In genomic region chr17:38569701-38570512, GRCh38 we compare ENCODE assay signal across 33 cellular contexts. TPM values are rescaled to one million over a fixed set of nuclear protein-coding genes. Genes with fewer than 3 reads are reported as not detected.
DNase-seq lines count a peak whose midpoint lies in the region; ATAC-seq, FAIRE-seq and TF ChIP-seq lines count a peak whose summit lies in the region.
"Had no signal": no experiment of that assay in that cellular context is flagged by ENCODE, and none has a peak within 500 bp of the region (broad histone marks: within the 10 kb centered on the region; RNA-seq: fewer than 3 reads in every experiment).

No MANE protein-coding gene starts in this region.

- TF ChIP-seq RAD21 in HepG2 (CRISPR knock-in tag; IDR thresholded peaks at IDR 0.05) = no peak

- H3K27ac ChIP-seq in HepG2 (ENCODE audit: extremely low read length, insufficient read depth, low read length) (no peak overlapping the region), right lobe of liver (no peak overlapping the region), dorsolateral prefrontal cortex (peak overlapping the region; percentile 71 to 99 (median 97))
- no peak overlapping the region for H3K27ac ChIP-seq in naive thymus-derived CD4-positive, alpha-beta T cell (ENCODE audit: low read depth, low read length)
- H3K27ac ChIP-seq: A549, colonic mucosa, epithelial cell of prostate, HL-60, KMS-11, pancreas, PC-9, thyroid gland, vagina had no signal

- ATAC-seq in HepG2 (no peak), right lobe of liver (no peak), HG03196 (IDR thresholded peaks at IDR 0.05; ENCODE audit: unreplicated experiment) (no peak), GM18502 (IDR thresholded peaks at IDR 0.05; ENCODE audit: poor library complexity, unreplicated experiment) (no peak)
- peak; percentile 10 for ATAC-seq in naive thymus-derived CD4-positive, alpha-beta T cell
- ATAC-seq: A549; activated T-cell treated with anti-CD3 and anti-CD28 coated beads, Interleukin-2, amount 50 U/mL, for 72 hours; GM12878; naive thymus-derived CD8-positive, alpha-beta T cell; pancreas had no signal

- peaks cover 20% of the 10 kb centered on the region; the same call in 1 of the 2 replicates for H4K20me1 ChIP-seq in HepG2 (ENCODE audit: insufficient read depth, low read length)

- peak overlapping the region in 1 of 10 donors; percentile 10 for H3K4me3 Mint-ChIP-seq in naive thymus-derived CD4-positive, alpha-beta T cell
- H3K4me3 Mint-ChIP-seq in type B pancreatic cell = peak overlapping the region; percentile 10
- H3K4me3 Mint-ChIP-seq: activated CD4-positive, alpha-beta memory T cell treated with anti-CD3 and anti-CD28 coated beads for 36 hours; activated naive CD4-positive, alpha-beta T cell treated with anti-CD3 and anti-CD28 coated beads for 36 hours; activated T-cell treated with anti-CD3 and anti-CD28 coated beads, Interleukin-2, amount 50 U/mL, for 72 hours; stimulated activated naive CD8-positive, alpha-beta T cell treated with anti-CD3 and anti-CD28 coated beads, Interleukin-15, Interleukin-2, amounts not matched to agents 100 ng/mL and 50 ng/mL, for 24 hours had no signal

- H3K36me3 Mint-ChIP-seq in naive thymus-derived CD4-positive, alpha-beta T cell = peaks cover 0 to 3% (median 0%) of the 10 kb centered on the region in 5 donors
- no peaks in the 10 kb centered on the region for H3K36me3 Mint-ChIP-seq in type B pancreatic cell
- H3K36me3 Mint-ChIP-seq: activated CD4-positive, alpha-beta memory T cell treated with anti-CD3 and anti-CD28 coated beads for 36 hours had no signal

- H3K36me3 ChIP-seq in HepG2 (replicated peaks in 1 of 2; ENCODE audit: control insufficient read depth in 1 of 2, insufficient read depth in 2 of 2, low read length in 2 of 2) (no peaks in the 10 kb centered on the region), right lobe of liver (no peaks in the 10 kb centered on the region)
- H3K36me3 ChIP-seq in naive thymus-derived CD4-positive, alpha-beta T cell (ENCODE audit: control insufficient read depth in 2 of 3, insufficient read depth in 3 of 3, low read length in 3 of 3) = no peaks in the 10 kb centered on the region
- H3K36me3 ChIP-seq: colonic mucosa, pancreas, thyroid gland, vagina had no signal

- in situ Hi-C loops in HepG2 (cut with HindIII; ENCODE audit: extremely low pct_ligation_motif_present, low pct_unique_long_range_greater_than_20kb) = no loop called here

- TF ChIP-seq CTCF in HepG2 (CRISPR knock-in tag; IDR thresholded peaks at IDR 0.05) (no peak), right lobe of liver (IDR thresholded peaks at IDR 0.05) (no peak), dorsolateral prefrontal cortex (IDR thresholded peaks at IDR 0.05 in 54 of 56, conservative IDR thresholded peaks at IDR 0.05 in 2 of 56; ENCODE audit: low read depth in 1 of 56, partially characterized antibody in 56 of 56) (peak in 1 of 56 donors; percentile 9), type B pancreatic cell (conservative IDR thresholded peaks at IDR 0.05) (no peak)

- TF ChIP-seq POLR2A in HepG2 (IDR thresholded peaks at IDR 0.05; ENCODE audit: insufficient read depth in 1 of 2, low read depth in 2 of 2, low read length in 2 of 2) (no peak), right lobe of liver (IDR thresholded peaks at IDR 0.05) (no peak)

- H3K4me3 ChIP-seq in HepG2 (replicated peaks in 1 of 3; ENCODE audit: insufficient read depth in 1 of 3, low read depth in 2 of 3, low read length in 3 of 3) (no peak overlapping the region), right lobe of liver (no peak overlapping the region), dorsolateral prefrontal cortex (peak overlapping the region in 55 of 59 donors; percentile 2 to 80 (median 63))
- no peak overlapping the region for H3K4me3 ChIP-seq in naive thymus-derived CD4-positive, alpha-beta T cell (ENCODE audit: low read length)
- H3K4me3 ChIP-seq: A549, colonic mucosa, GM12878, pancreas, PC-9, smooth muscle cell, thyroid gland, vagina had no signal

- no TSS peak for BruUV-seq in HepG2 (replicated peaks; lab: Mats Ljungman, UMichigan)

- peaks cover 84 to 88% (median 87%) of the 10 kb centered on the region in 5 donors for H3K27me3 Mint-ChIP-seq in naive thymus-derived CD4-positive, alpha-beta T cell
- H3K27me3 Mint-ChIP-seq in type B pancreatic cell = peaks cover 86% of the 10 kb centered on the region

- WGBS in HepG2 (ENCODE audit: low lambda C conversion rate) = 45% methylated on average over 17 of the region's 21 CpGs
- 67% methylated on average over 1 of the region's 21 CpGs for WGBS in right lobe of liver (ENCODE audit: insufficient coverage, low coverage, low lambda C conversion rate, missing lambda C conversion rate)

- FAIRE-seq in HepG2 (lab: Jason Lieb, UNC) = no peak
- FAIRE-seq: A549, bronchial epithelial cell, GM12878, H54, keratinocyte, pancreas had no signal

- CTCF ChIA-PET in HepG2 (lab: Yijun Ruan, JAX; ENCODE audit: low intra/inter-chr PET ratio, low total read pairs) = no interaction called here
- CTCF ChIA-PET in naive thymus-derived CD4-positive, alpha-beta T cell (lab: Charles Lee) = no interaction called here

- no peaks in the 10 kb centered on the region for H3K79me2 ChIP-seq in HepG2 (ENCODE audit: insufficient read depth, low read length)

- no peak overlapping the region for H3K4me2 ChIP-seq in HepG2 (ENCODE audit: low read depth, low read length)
- H3K4me2 ChIP-seq: A549, KMS-11, PC-9, smooth muscle cell had no signal

- DNase-seq in HepG2 (ENCODE audit: low spot score) (no peak), right lobe of liver (no peak), dorsolateral prefrontal cortex (peak in 4 of 10 donors; percentile 64 to 70 (median 68)), type B pancreatic cell (ENCODE audit: extremely low spot score, unreplicated experiment) (no peak), activated gamma-delta T cell (lab: John Stamatoyannopoulos, UW) (no peak)
- DNase-seq in naive thymus-derived CD4-positive, alpha-beta T cell = no peak
- DNase-seq: activated CD4-positive, alpha-beta memory T cell treated with anti-CD3 and anti-CD28 coated beads for 36 hours; activated CD4-positive, CD25-positive, alpha-beta regulatory T cell treated with anti-CD3 and anti-CD28 coated beads, Interleukin-2, amount 50 U/mL, for 72 hours; activated naive CD4-positive, alpha-beta T cell treated with anti-CD3 and anti-CD28 coated beads for 36 hours; activated T-cell treated with anti-CD3 and anti-CD28 coated beads, Interleukin-2, amount 50 U/mL, for 72 hours; CD8-positive, alpha-beta memory T cell; colonic mucosa; effector memory CD4-positive, alpha-beta T cell; naive thymus-derived CD8-positive, alpha-beta T cell; NCI-H1417 treated with DMSO at 0.1 percent for 48 hours; pancreas; PC-9; stimulated activated CD4-positive, alpha-beta T cell treated with anti-CD3 and anti-CD28 coated beads, Interleukin-1b, Interleukin-23, amount 100 ng/mL, for 48 hours; T-helper 2 cell; thyroid gland had no signal

- TF ChIP-seq EP300 in HepG2 (IDR thresholded peaks at IDR 0.05; ENCODE audit: low read depth in 2 of 2, low read length in 2 of 2) (no peak), HepG2 (CRISPR knock-in tag; IDR thresholded peaks at IDR 0.05; ENCODE audit: borderline replicate concordance) (no peak)

- peaks cover 7% of the 10 kb centered on the region for H3K4me1 ChIP-seq in HepG2 (ENCODE audit: insufficient read depth, low read length)
- peaks cover 0 to 4% (median 0%) of the 10 kb centered on the region in 4 donors for H3K4me1 ChIP-seq in right lobe of liver
- no peaks in the 10 kb centered on the region for H3K4me1 ChIP-seq in naive thymus-derived CD4-positive, alpha-beta T cell (ENCODE audit: control insufficient read depth in 2 of 2, insufficient read depth in 2 of 2, low read length in 2 of 2)
- H3K4me1 ChIP-seq: colonic mucosa, pancreas had no signal

- no peaks in the 10 kb centered on the region for H3K9me3 ChIP-seq in HepG2 (ENCODE audit: low read length)
- no peaks in the 10 kb centered on the region for H3K9me3 ChIP-seq in right lobe of liver
- H3K9me3 ChIP-seq in naive thymus-derived CD4-positive, alpha-beta T cell (ENCODE audit: control insufficient read depth in 2 of 3, low read length in 3 of 3) = no peaks in the 10 kb centered on the region
- H3K9me3 ChIP-seq: A549, colonic mucosa, pancreas, thyroid gland, vagina had no signal

- H2AFZ ChIP-seq in HepG2 (ENCODE audit: low read length) = no peak overlapping the region
- H2AFZ ChIP-seq: PC-9 had no signal

- H3K9ac ChIP-seq in HepG2 (ENCODE audit: insufficient read depth, low read depth, low read length) = no peak overlapping the region
- H3K9ac ChIP-seq: KMS-11 had no signal

- H3K9me3 Mint-ChIP-seq in naive thymus-derived CD4-positive, alpha-beta T cell = no peaks in the 10 kb centered on the region
- no peaks in the 10 kb centered on the region for H3K9me3 Mint-ChIP-seq in type B pancreatic cell
- H3K9me3 Mint-ChIP-seq: activated CD4-positive, alpha-beta memory T cell treated with anti-CD3 and anti-CD28 coated beads for 36 hours; activated naive CD4-positive, alpha-beta T cell treated with anti-CD3 and anti-CD28 coated beads for 36 hours; activated T-cell treated with anti-CD3 and anti-CD28 coated beads, Interleukin-2, amount 50 U/mL, for 72 hours; stimulated activated naive CD8-positive, alpha-beta T cell treated with anti-CD3 and anti-CD28 coated beads, Interleukin-15, Interleukin-2, amounts not matched to agents 100 ng/mL and 50 ng/mL, for 24 hours had no signal

- H3K27me3 ChIP-seq in HepG2 (ENCODE audit: control insufficient read depth in 1 of 2, insufficient read depth in 2 of 2, low read length in 2 of 2) (peaks cover 13 to 63% of the 10 kb centered on the region in 2 experiments; a peak in 4 of 5 replicates), right lobe of liver (no peaks in the 10 kb centered on the region), dorsolateral prefrontal cortex (peaks cover 0 to 5% (median 0%) of the 10 kb centered on the region in 45 donors)
- peaks cover 16 to 38% of the 10 kb centered on the region in 2 donors for H3K27me3 ChIP-seq in naive thymus-derived CD4-positive, alpha-beta T cell (ENCODE audit: control insufficient read depth in 2 of 2, insufficient read depth in 2 of 2, low read length in 2 of 2)
- H3K27me3 ChIP-seq: pancreas had no signal

- POLR2A ChIA-PET in HepG2 (lab: Yijun Ruan, JAX) = no interaction called here
- POLR2A ChIA-PET in naive thymus-derived CD4-positive, alpha-beta T cell (lab: Charles Lee) = no interaction called here

- intact Hi-C loops in HepG2 (cut with micrococcal nuclease; ENCODE audit: unreplicated experiment) (no loop called here), right lobe of liver (cut with DNase I) (no loop called here), dorsolateral prefrontal cortex (cut with DNase I) (loop anchor here in 1 of 2 donors (5.0 kb wide), 1 partner anchor 138 kb away; no protein-coding TSS in a partner anchor)
- intact Hi-C loops in naive thymus-derived CD4-positive, alpha-beta T cell (cut with micrococcal nuclease) = no loop called here

- no peak overlapping the region for H3K27ac Mint-ChIP-seq in naive thymus-derived CD4-positive, alpha-beta T cell
- no peak overlapping the region for H3K27ac Mint-ChIP-seq in type B pancreatic cell
- H3K27ac Mint-ChIP-seq: activated CD4-positive, alpha-beta memory T cell treated with anti-CD3 and anti-CD28 coated beads for 36 hours; activated naive CD4-positive, alpha-beta T cell treated with anti-CD3 and anti-CD28 coated beads for 36 hours; activated T-cell treated with anti-CD3 and anti-CD28 coated beads, Interleukin-2, amount 50 U/mL, for 72 hours; stimulated activated naive CD8-positive, alpha-beta T cell treated with anti-CD3 and anti-CD28 coated beads, Interleukin-15, Interleukin-2, amounts not matched to agents 100 ng/mL and 50 ng/mL, for 24 hours had no signal

- peaks cover 0 to 19% (median 8%) of the 10 kb centered on the region in 7 donors for H3K4me1 Mint-ChIP-seq in naive thymus-derived CD4-positive, alpha-beta T cell
- H3K4me1 Mint-ChIP-seq in type B pancreatic cell (ENCODE audit: unreplicated experiment) = peaks cover 14% of the 10 kb centered on the region

RNA-seq across cellular contexts. Expression of gene SRCIN1, which starts 35.8 kb away (rescaled TPM):
- total RNA-seq in HepG2 (2016; rRNA removed; fragmentation: Illumina TruSeq; extraction: Trizol) (0.90 and 1.2 TPM in 2 replicates), right lobe of liver (10 to 100 TPM in 4 of 6 experiments, 1 to 10 TPM in 2; 5.6 to 17.6 (median 11.5) TPM), dorsolateral prefrontal cortex (100 to 1,000 TPM in 111 of 120 experiments, 10 to 100 TPM in 9; 80.9 to 338 (median 151) TPM), type B pancreatic cell (ENCODE audit: low replicate concordance) (8.3 and 11.9 TPM in 2 replicates)
- total RNA-seq in HepG2 (2016; cell fraction: cytosol; rRNA removed; fragmentation: Illumina TruSeq; extraction: Trizol; ENCODE audit: low read depth) = 0.26 and 0.30 TPM in 2 replicates
- 0.76 and 1.4 TPM in 2 replicates for total RNA-seq in HepG2 (2016; cell fraction: insoluble cytoplasmic fraction; rRNA removed; fragmentation: Illumina TruSeq; extraction: Trizol)
- total RNA-seq in HepG2 (2016; cell fraction: membrane; rRNA removed; fragmentation: Illumina TruSeq; extraction: Trizol) = 0.43 and 1.00 TPM in 2 replicates
- total RNA-seq in HepG2 (2016; cell fraction: nucleus; rRNA removed; fragmentation: Illumina TruSeq; extraction: Trizol) = 2.5 and 3.1 TPM in 2 replicates
- 9.6 and 19.8 TPM in 2 replicates for polyA plus RNA-seq in HepG2 (2011; rRNA removed)
- polyA plus RNA-seq in HepG2 (2011; cell fraction: cytosol; rRNA removed) = 2.9 and 4.8 TPM in 2 replicates
- 128 and 143 TPM in 2 replicates for polyA plus RNA-seq in HepG2 (2011; cell fraction: nucleus; rRNA removed)
- polyA plus RNA-seq in HepG2 (2012) = 9.9 and 11.0 TPM in 2 replicates
- 0.26 and 0.32 TPM in 2 replicates for polyA plus RNA-seq in HepG2 (2016; cell fraction: cytosol; fragmentation: Illumina TruSeq; extraction: Trizol; ENCODE audit: low read depth)
- polyA plus RNA-seq in HepG2 (2016; cell fraction: insoluble cytoplasmic fraction; fragmentation: Illumina TruSeq; extraction: Trizol; ENCODE audit: low read depth) = 1.0 and 2.4 TPM in 2 replicates
- 0.64 and 0.68 TPM in 2 replicates for polyA plus RNA-seq in HepG2 (2016; cell fraction: membrane; fragmentation: Illumina TruSeq; extraction: Trizol; ENCODE audit: low read depth)
- polyA plus RNA-seq in HepG2 (2016; cell fraction: nucleus; fragmentation: Illumina TruSeq; extraction: Trizol; ENCODE audit: insufficient read depth, low read depth) = 13.9 and 14.2 TPM in 2 replicates
- polyA minus RNA-seq in HepG2 (2011; rRNA and poly(A)+ RNA removed; ENCODE audit: low replicate concordance) = 2.4 and 22.5 TPM in 2 replicates
- 5.7 and 10.1 TPM in 2 replicates for polyA minus RNA-seq in HepG2 (2011; cell fraction: cytosol; rRNA and poly(A)+ RNA removed)
- 22.4 and 24.7 TPM in 2 replicates for polyA minus RNA-seq in HepG2 (2011; cell fraction: nucleus; rRNA and poly(A)+ RNA removed)
- total RNA-seq in naive thymus-derived CD4-positive, alpha-beta T cell = under 1 TPM in 4 of 5 experiments, not detected in 1; 0.15 to 0.40 (median 0.23) TPM
- polyA plus RNA-seq in naive thymus-derived CD4-positive, alpha-beta T cell = not detected
- polyA plus RNA-seq: CD8-positive, alpha-beta memory T cell; naive thymus-derived CD8-positive, alpha-beta T cell had no signal

Comparison
In these comparisons a context has a peak if more than half of its experiments do, and no peak if none do; other contexts are left out.
1. H3K27ac ChIP-seq: peak in dorsolateral prefrontal cortex (59 of 59); none in HepG2 (single experiment), right lobe of liver (0 of 3) and naive thymus-derived CD4-positive, alpha-beta T cell (single experiment).
2. H3K4me3 ChIP-seq: peak in dorsolateral prefrontal cortex (55 of 59); none in HepG2 (0 of 3), right lobe of liver (0 of 3) and naive thymus-derived CD4-positive, alpha-beta T cell (single experiment).